30 cellular contexts compared by ENCODE assay signal in the genomic region with DNA sequence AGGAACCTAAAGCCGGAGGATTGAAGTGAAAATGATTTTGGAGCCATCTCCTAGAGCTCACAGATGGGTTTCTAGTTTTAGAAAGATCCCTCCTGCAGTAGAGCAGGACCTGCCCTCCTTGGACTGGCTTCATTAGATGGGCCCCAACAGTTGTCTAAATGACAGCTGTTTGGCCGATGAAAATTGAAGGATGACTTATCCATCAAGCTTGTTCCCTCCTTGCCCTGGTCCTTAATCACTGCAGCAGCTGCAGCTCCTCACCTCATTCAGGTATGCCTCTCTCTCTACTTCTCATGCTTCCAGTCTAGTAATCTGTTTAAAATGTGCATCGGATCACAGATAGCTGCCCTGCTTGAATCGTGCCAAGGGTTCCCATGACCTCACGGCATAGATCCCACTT.
"Had no signal": no experiment of that assay in that cellular context is flagged by ENCODE, and none has a peak within 500 bp of the region (broad histone marks: within the 10 kb centered on the region; RNA-seq: fewer than 3 reads in every experiment).

No MANE protein-coding gene starts in this region.

- H3K27ac ChIP-seq: KMS-11, PC-9, RWPE1, SJSA1 had no signal

- DNase-seq: Karpas-422, MM.1S, MV-4-11, NCI-H1092, NCI-H1105, NCI-H1417 treated with DMSO at 0.1 percent for 48 hours, NCI-H1436 treated with DMSO at 0.1 percent for 48 hours, NCI-H1694 treated with DMSO at 0.1 percent for 48 hours, NCI-H187 treated with DMSO at 0.1 percent for 48 hours, NCI-H2029, NCI-H2081 treated with DMSO at 0.1 percent for 48 hours, NCI-H2107, NCI-H2171, NCI-H226, NCI-H446 treated with DMSO at 0.1 percent for 48 hours, NCI-H510A treated with DMSO at 0.1 percent for 48 hours, NCI-H524 treated with DMSO at 0.1 percent for 48 hours, NCI-H526 treated with DMSO at 0.1 percent for 48 hours, NCI-H774, PC-9, SHP77, SIG-M5, SK-N-SH, SW 1271, T-helper 1 cell had no signal

- H3K27me3 ChIP-seq: SJSA1 had no signal

- H3K9ac ChIP-seq: KMS-11, SK-N-SH had no signal

- H3K9me3 ChIP-seq: SJSA1, SK-N-SH had no signal

- ATAC-seq: Panc1, Right ventricle myocardium inferior had no signal

- H3K4me2 ChIP-seq: KMS-11, PC-9, SK-N-SH had no signal

- H3K4me3 ChIP-seq: PC-9, SJSA1 had no signal

- H3K36me3 ChIP-seq: SJSA1 had no signal

- H3K4me1 ChIP-seq: SJSA1 had no signal

- H2AFZ ChIP-seq: PC-9 had no signal
